ENCODE assay signal across 19 cellular contexts in genomic region chr1:29590583-29591555, GRCh38.
A peak's percentile ranks its signal among the peaks of the same experiment; 100 is the strongest.
DNase-seq lines count a peak whose midpoint lies in the region; ATAC-seq, FAIRE-seq and TF ChIP-seq lines count a peak whose summit lies in the region.
"Had no signal": no experiment of that assay in that cellular context is flagged by ENCODE, and none has a peak within 500 bp of the region (broad histone marks: within the 10 kb centered on the region; RNA-seq: fewer than 3 reads in every experiment).

No MANE protein-coding gene starts in this region.

- H3K27me3 ChIP-seq in PC-3 (ENCODE audit: low read length) (no peaks in the 10 kb centered on the region), bronchial epithelial cell (ENCODE audit: control insufficient read depth, insufficient read depth, low read length) (no peaks in the 10 kb centered on the region)

- FAIRE-seq in bronchial epithelial cell (lab: Jason Lieb, UNC) = no peak
- FAIRE-seq: GM18507 had no signal

- H3K27ac ChIP-seq in PC-3 (ENCODE audit: low read length) = peak overlapping the region; percentile 86
- H3K27ac ChIP-seq: dorsolateral prefrontal cortex had no signal

- intact Hi-C loops in PC-3 (cut with micrococcal nuclease) = loop anchor here (1.0 to 5.0 kb wide), 3 partner anchors 21 to 106 kb away; no protein-coding TSS in a partner anchor

- peak overlapping the region; percentile 28 for H3K9ac ChIP-seq in PC-3 (ENCODE audit: low read length)

- TF ChIP-seq CTCF in PC-3 (conservative IDR thresholded peaks at IDR 0.05; ENCODE audit: low read depth, low read length) (no peak), bronchial epithelial cell (IDR thresholded peaks at IDR 0.05; ENCODE audit: insufficient read depth, low read length, severe bottlenecking) (no peak)

- H3K9me3 ChIP-seq in PC-3 (ENCODE audit: low read length) = no peaks in the 10 kb centered on the region

- H3K36me3 ChIP-seq in PC-3 (ENCODE audit: low read depth, low read length) (no peaks in the 10 kb centered on the region), bronchial epithelial cell (ENCODE audit: control insufficient read depth, insufficient read depth, low read length) (no peaks in the 10 kb centered on the region)

- H3K79me2 ChIP-seq in PC-3 (ENCODE audit: low read length) = no peaks in the 10 kb centered on the region

- TSS peak; percentile 97 for BruUV-seq in PC-3 (replicated peaks; lab: Mats Ljungman, UMichigan)

- POLR2A ChIA-PET in PC-3 (lab: Charles Lee; ENCODE audit: unreplicated experiment) = no interaction called here

- H3F3A ChIP-seq in PC-3 (ENCODE audit: low read length, unreplicated experiment) = no peaks in the 10 kb centered on the region

- peak overlapping the region; percentile 27; the same call in 1 of the 2 replicates for H2AFZ ChIP-seq in PC-3 (ENCODE audit: low read length)

- H3K4me2 ChIP-seq in PC-3 (ENCODE audit: low read length) = peak overlapping the region; percentile 58

- H3K9me2 ChIP-seq in PC-3 (replicated peaks; ENCODE audit: low read length) = no peaks in the 10 kb centered on the region

- H3K4me3 ChIP-seq in PC-3 (ENCODE audit: low read length) (no peak overlapping the region), bronchial epithelial cell (ENCODE audit: low read depth, low read length) (no peak overlapping the region)
- H3K4me3 ChIP-seq: dorsolateral prefrontal cortex had no signal

- peak; percentile 4 for DNase-seq in EH (ENCODE audit: low read depth)
- DNase-seq in PC-3 = peak; percentile 97
- peak; percentile 69 for DNase-seq in bronchial epithelial cell (ENCODE audit: low read depth)
- peak; percentile 8 for DNase-seq in left kidney (ENCODE audit: low read depth, low spot score)
- DNase-seq in NOMO-1 treated with dmso at 0.1 percent for 144 hours (lab: John Stamatoyannopoulos, UW; ENCODE audit: unreplicated experiment) = no peak
- no peak for DNase-seq in NCI-H748 (lab: John Stamatoyannopoulos, UW; ENCODE audit: unreplicated experiment)
- DNase-seq in HuH-7.5 (ENCODE audit: low spot score) = no peak
- DNase-seq: activated CD4-positive, CD25-positive, alpha-beta regulatory T cell treated with anti-CD3 and anti-CD28 coated beads, Interleukin-2, amount 50 U/mL, for 72 hours; activated gamma-delta T cell treated with Interleukin-2 at 50 U/mL for 16 hours; DMS 273 treated with DMSO at 0.1 percent for 48 hours; dorsolateral prefrontal cortex; hippocampal formation; left colon; NCI-H1105; occipital lobe; stimulated activated CD4-positive, alpha-beta T cell treated with anti-CD3 and anti-CD28 coated beads, Interleukin-4, amount 100 ng/mL, for 4 hours had no signal

- no peaks in the 10 kb centered on the region for H4K20me1 ChIP-seq in PC-3 (ENCODE audit: low read length)

- ATAC-seq in PC-3 = peak; percentile 94
- no peak for ATAC-seq in HG03571 (IDR thresholded peaks at IDR 0.05; ENCODE audit: unreplicated experiment)
- ATAC-seq: left colon, Right ventricle myocardium inferior had no signal

- peaks cover 38% of the 10 kb centered on the region for H3K4me1 ChIP-seq in PC-3 (ENCODE audit: insufficient read depth, low read length)

- CTCF ChIA-PET in PC-3 (lab: Charles Lee) = interaction anchor here (0.7 kb wide), 1 partner anchor 59 kb away, joined by 3 read pairs; no protein-coding TSS in a partner anchor

Comparison
In these comparisons a context has a peak if more than half of its experiments do, and no peak if none do; other contexts are left out.
1. DNase-seq: peak in EH (single experiment), PC-3 (single experiment), bronchial epithelial cell (single experiment) and left kidney (single experiment); none in NOMO-1 treated with dmso at 0.1 percent for 144 hours (single experiment), NCI-H748 (single experiment) and HuH-7.5 (single experiment).